Comparison of ENCODE assay signal across 1 cellular context in the genomic region with DNA sequence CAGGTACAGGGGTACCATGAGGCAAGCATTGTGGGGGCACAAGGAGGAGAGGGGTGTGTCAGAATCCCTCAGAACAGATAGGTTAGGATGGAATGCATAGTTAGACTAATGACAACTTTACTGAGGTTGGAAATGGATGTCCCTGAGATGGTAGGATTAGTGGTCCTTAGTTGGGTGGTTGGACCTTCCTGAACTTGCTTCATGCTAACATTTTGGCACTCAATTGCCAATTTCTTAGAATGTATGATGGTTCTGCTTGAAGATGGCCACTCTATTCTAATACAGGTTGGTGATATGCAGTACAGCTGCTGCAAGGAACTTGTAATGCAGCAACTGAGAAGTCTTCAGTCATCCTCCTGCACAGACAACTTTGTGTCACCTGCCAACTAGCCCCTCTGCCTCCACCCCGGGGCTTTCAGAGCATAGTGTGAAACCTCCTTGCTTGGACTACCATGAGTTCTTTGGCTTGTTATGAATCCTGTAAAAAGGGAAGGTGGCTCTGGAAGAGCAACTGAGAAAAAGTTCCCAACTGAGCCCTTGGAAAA.
TF ChIP-seq lines count a peak whose summit lies in the region.

No MANE protein-coding gene starts in this region.

TF ChIP-seq in GM12891, 5 proteins besides CTCF, POLR2A, EP300 and RAD21:
- TF ChIP-seq TAF1 (IDR thresholded peaks at IDR 0.05; ENCODE audit: low read depth, low read length) = no peak
- no peak for TF ChIP-seq SPI1 (IDR thresholded peaks at IDR 0.05; ENCODE audit: low read depth, low read length)
- no peak for TF ChIP-seq POU2F2 (IDR thresholded peaks at IDR 0.05; ENCODE audit: low read depth, low read length)
- TF ChIP-seq PAX5 (IDR thresholded peaks at IDR 0.05; ENCODE audit: insufficient read depth, low read length, severe bottlenecking) = no peak
- no peak for TF ChIP-seq POLR2AphosphoS5 (IDR thresholded peaks at IDR 0.05; ENCODE audit: low read depth, low read length)
TF ChIP-seq in GM12891: peak in this region for 0.
